ENCODE assay signal across 12 cellular contexts in the genomic region with DNA sequence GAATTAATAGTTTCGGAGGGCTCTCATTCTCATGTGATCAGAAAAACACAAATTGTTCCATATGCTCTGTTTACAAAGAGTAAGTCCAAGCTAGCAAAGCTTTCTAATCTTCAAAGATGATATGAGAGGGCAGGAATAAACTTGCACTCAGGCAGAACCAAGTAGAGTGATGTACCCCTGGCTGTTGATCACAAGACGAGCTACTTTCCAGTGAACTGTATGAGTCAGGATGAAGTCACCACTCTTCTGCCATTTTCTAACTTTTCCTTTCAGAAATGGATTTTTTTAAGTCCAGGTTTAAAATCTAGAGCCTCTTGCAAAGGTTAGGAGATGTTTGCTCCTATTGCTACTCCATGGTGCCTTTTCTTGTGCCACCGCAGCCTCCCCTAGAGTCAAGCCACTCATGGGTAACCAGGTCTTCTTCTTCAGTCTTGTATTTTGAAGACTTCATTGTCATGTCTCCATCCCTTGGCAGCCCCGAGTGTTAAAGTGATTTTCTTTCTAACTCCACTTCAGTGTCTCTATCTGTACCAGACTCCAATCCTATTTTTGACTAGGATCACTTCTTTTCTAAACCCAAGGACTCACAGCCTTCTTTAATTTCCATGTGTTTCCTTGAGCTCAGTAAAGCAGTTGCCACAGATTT.
A peak's percentile ranks its signal among the peaks of the same experiment; 100 is the strongest.
DNase-seq lines count a peak whose midpoint lies in the region; ATAC-seq and TF ChIP-seq lines count a peak whose summit lies in the region.
"Had no signal": no experiment of that assay in that cellular context is flagged by ENCODE, and none has a peak within 500 bp of the region (broad histone marks: within the 10 kb centered on the region; RNA-seq: fewer than 3 reads in every experiment).

No MANE protein-coding gene starts in this region.

- H3K27me3 ChIP-seq in fibroblast of lung (ENCODE audit: control insufficient read depth, insufficient read depth, low read length) (no peaks in the 10 kb centered on the region), thyroid gland (no peaks in the 10 kb centered on the region)

- H3K4me3 ChIP-seq in fibroblast of lung (replicated peaks in 1 of 4; ENCODE audit: control extremely low read depth in 1 of 4, insufficient read depth in 1 of 4, low read depth in 3 of 4, low read length in 4 of 4) (no peak overlapping the region), thyroid gland (replicated peaks in 1 of 3) (no peak overlapping the region)

- H3K27ac ChIP-seq in fibroblast of lung (ENCODE audit: insufficient read depth, low read length) (no peak overlapping the region), thyroid gland (peak overlapping the region in 2 of 3 donors; percentile 52 to 77)

- ATAC-seq in activated T-cell treated with anti-CD3 and anti-CD28 coated beads, Interleukin-2, amount 50 U/mL, for 72 hours (replicated peaks in 1 of 2), result peak; percentile 85 to 93
- peak; percentile 78 for ATAC-seq in SK-N-SH treated with all-trans-retinoic acid at 6 μM for 48 hours
- ATAC-seq in left ventricle myocardium superior, result no peak
- ATAC-seq in GM19463 (IDR thresholded peaks at IDR 0.05; ENCODE audit: unreplicated experiment), result no peak
- no peak for ATAC-seq in GM21367 (IDR thresholded peaks at IDR 0.05; ENCODE audit: unreplicated experiment)
- ATAC-seq: right cardiac atrium had no signal

- no peak for TF ChIP-seq POLR2A in thyroid gland (IDR thresholded peaks at IDR 0.05)

- H3K9ac ChIP-seq in fibroblast of lung (ENCODE audit: insufficient read depth, low read length), result no peak overlapping the region

- H3K36me3 Mint-ChIP-seq in activated T-cell treated with anti-CD3 and anti-CD28 coated beads, Interleukin-2, amount 50 U/mL, for 72 hours (ENCODE audit: insufficient read depth in 2 of 2), result no peaks in the 10 kb centered on the region
- H3K36me3 Mint-ChIP-seq: activated naive CD8-positive, alpha-beta T cell treated with anti-CD3 and anti-CD28 coated beads, Interleukin-2, amount 10 ng/mL, durations not matched to agents 7 days and 5 days had no signal

- H3K9me3 ChIP-seq in fibroblast of lung (ENCODE audit: control insufficient read depth, insufficient read depth, low read depth, low read length) (no peaks in the 10 kb centered on the region), thyroid gland (no peaks in the 10 kb centered on the region)

- H3K9me3 Mint-ChIP-seq in activated T-cell treated with anti-CD3 and anti-CD28 coated beads, Interleukin-2, amount 50 U/mL, for 72 hours, result no peaks in the 10 kb centered on the region
- H3K9me3 Mint-ChIP-seq: activated naive CD8-positive, alpha-beta T cell treated with anti-CD3 and anti-CD28 coated beads, Interleukin-2, amount 10 ng/mL, durations not matched to agents 7 days and 5 days had no signal

- H3K4me2 ChIP-seq in fibroblast of lung (ENCODE audit: extremely low read depth, insufficient read depth, low read length), result no peak overlapping the region

- WGBS in thyroid gland, 2 donors, result 79 to 81% methylated on average over 4 of the region's 4 CpGs

- DNase-seq in activated T-cell treated with anti-CD3 and anti-CD28 coated beads, Interleukin-2, amount 50 U/mL, for 72 hours, result peak; percentile 10 to 14
- DNase-seq in activated T-cell treated with anti-CD3 and anti-CD28 coated beads for 4 hours (no peak), fibroblast of lung (ENCODE audit: low read depth in 2 of 2) (peak; percentile 87 to 89), thyroid gland (no peak), left ventricle myocardium superior (no peak)
- DNase-seq: activated naive CD8-positive, alpha-beta T cell treated with anti-CD3 and anti-CD28 coated beads, Interleukin-2, amount 10 ng/mL, durations not matched to agents 7 days and 5 days; mesendoderm; NCI-H2081; right cardiac atrium had no signal

- no peaks in the 10 kb centered on the region for H3K79me2 ChIP-seq in fibroblast of lung (ENCODE audit: control insufficient read depth, insufficient read depth, low read length)

- peak overlapping the region; percentile 67 for H2AFZ ChIP-seq in fibroblast of lung (ENCODE audit: low read length)

- intact Hi-C loops in thyroid gland (cut with DNase I), result no loop called here
- intact Hi-C loops in left ventricle myocardium superior (cut with micrococcal nuclease), result no loop called here

- H3K4me3 Mint-ChIP-seq in activated T-cell treated with anti-CD3 and anti-CD28 coated beads, Interleukin-2, amount 50 U/mL, for 72 hours, result peak overlapping the region in 1 of 2 donors; percentile 31
- H3K4me3 Mint-ChIP-seq: activated naive CD8-positive, alpha-beta T cell treated with anti-CD3 and anti-CD28 coated beads, Interleukin-2, amount 10 ng/mL, durations not matched to agents 7 days and 5 days had no signal

- H3K36me3 ChIP-seq in fibroblast of lung (ENCODE audit: control insufficient read depth, insufficient read depth, low read length) (no peaks in the 10 kb centered on the region), thyroid gland (no peaks in the 10 kb centered on the region)

- peaks cover 33% of the 10 kb centered on the region for H3K27me3 Mint-ChIP-seq in activated T-cell treated with anti-CD3 and anti-CD28 coated beads, Interleukin-2, amount 50 U/mL, for 72 hours (ENCODE audit: low read depth)

- no peaks in the 10 kb centered on the region for H4K20me1 ChIP-seq in fibroblast of lung (ENCODE audit: control insufficient read depth, extremely low read depth, insufficient read depth, low read length)

- H3K4me1 Mint-ChIP-seq in activated T-cell treated with anti-CD3 and anti-CD28 coated beads, Interleukin-2, amount 50 U/mL, for 72 hours (ENCODE audit: low read depth), result peaks cover 11% of the 10 kb centered on the region
- H3K4me1 Mint-ChIP-seq: activated naive CD8-positive, alpha-beta T cell treated with anti-CD3 and anti-CD28 coated beads, Interleukin-2, amount 10 ng/mL, durations not matched to agents 7 days and 5 days had no signal

- peaks cover 9% of the 10 kb centered on the region for H3K4me1 ChIP-seq in fibroblast of lung (ENCODE audit: control insufficient read depth, extremely low read depth, insufficient read depth, low read length)
- peaks cover 5 to 38% of the 10 kb centered on the region in 2 donors for H3K4me1 ChIP-seq in thyroid gland

- TF ChIP-seq CTCF in fibroblast of lung (conservative IDR thresholded peaks at IDR 0.05 in 1 of 2, IDR thresholded peaks at IDR 0.05 in 1 of 2; ENCODE audit: low read depth in 1 of 2, low read length in 2 of 2) (no peak), thyroid gland (IDR thresholded peaks at IDR 0.05) (no peak)

- H3K27ac Mint-ChIP-seq in activated T-cell treated with anti-CD3 and anti-CD28 coated beads, Interleukin-2, amount 50 U/mL, for 72 hours, result no peak overlapping the region
- H3K27ac Mint-ChIP-seq: activated naive CD8-positive, alpha-beta T cell treated with anti-CD3 and anti-CD28 coated beads, Interleukin-2, amount 10 ng/mL, durations not matched to agents 7 days and 5 days had no signal

TF ChIP-seq in SK-N-SH treated with all-trans-retinoic acid at 6 μM for 48 hours, 23 proteins besides CTCF, POLR2A, EP300 and RAD21:
- TF ChIP-seq ZNF70 (CRISPR knock-in tag; IDR thresholded peaks at IDR 0.05), result no peak
- 0 out of 2 replicates have a peak, but pooled peaks have one; percentile 41 for TF ChIP-seq OSR1 (CRISPR knock-in tag; IDR thresholded peaks at IDR 0.05)

Comparison
In these comparisons a context has a peak if more than half of its experiments do, and no peak if none do; other contexts are left out.
1. DNase-seq: peak in activated T-cell treated with anti-CD3 and anti-CD28 coated beads, Interleukin-2, amount 50 U/mL, for 72 hours (2 of 2) and fibroblast of lung (2 of 2); none in activated T-cell treated with anti-CD3 and anti-CD28 coated beads for 4 hours (single experiment), thyroid gland (0 of 2) and left ventricle myocardium superior (single experiment).
2. ATAC-seq: peak in activated T-cell treated with anti-CD3 and anti-CD28 coated beads, Interleukin-2, amount 50 U/mL, for 72 hours (2 of 2) and SK-N-SH treated with all-trans-retinoic acid at 6 μM for 48 hours (single experiment); none in left ventricle myocardium superior (single experiment), GM19463 (single experiment) and GM21367 (single experiment).